1 cellular context compared by ENCODE assay signal in genomic region chr4:2221378-2221777, GRCh38.
TF ChIP-seq lines count a peak whose summit lies in the region.

No MANE protein-coding gene starts in this region.

TF ChIP-seq in GM23338, 12 proteins besides CTCF, POLR2A, EP300 and RAD21:
- TF ChIP-seq, protein P1, sequence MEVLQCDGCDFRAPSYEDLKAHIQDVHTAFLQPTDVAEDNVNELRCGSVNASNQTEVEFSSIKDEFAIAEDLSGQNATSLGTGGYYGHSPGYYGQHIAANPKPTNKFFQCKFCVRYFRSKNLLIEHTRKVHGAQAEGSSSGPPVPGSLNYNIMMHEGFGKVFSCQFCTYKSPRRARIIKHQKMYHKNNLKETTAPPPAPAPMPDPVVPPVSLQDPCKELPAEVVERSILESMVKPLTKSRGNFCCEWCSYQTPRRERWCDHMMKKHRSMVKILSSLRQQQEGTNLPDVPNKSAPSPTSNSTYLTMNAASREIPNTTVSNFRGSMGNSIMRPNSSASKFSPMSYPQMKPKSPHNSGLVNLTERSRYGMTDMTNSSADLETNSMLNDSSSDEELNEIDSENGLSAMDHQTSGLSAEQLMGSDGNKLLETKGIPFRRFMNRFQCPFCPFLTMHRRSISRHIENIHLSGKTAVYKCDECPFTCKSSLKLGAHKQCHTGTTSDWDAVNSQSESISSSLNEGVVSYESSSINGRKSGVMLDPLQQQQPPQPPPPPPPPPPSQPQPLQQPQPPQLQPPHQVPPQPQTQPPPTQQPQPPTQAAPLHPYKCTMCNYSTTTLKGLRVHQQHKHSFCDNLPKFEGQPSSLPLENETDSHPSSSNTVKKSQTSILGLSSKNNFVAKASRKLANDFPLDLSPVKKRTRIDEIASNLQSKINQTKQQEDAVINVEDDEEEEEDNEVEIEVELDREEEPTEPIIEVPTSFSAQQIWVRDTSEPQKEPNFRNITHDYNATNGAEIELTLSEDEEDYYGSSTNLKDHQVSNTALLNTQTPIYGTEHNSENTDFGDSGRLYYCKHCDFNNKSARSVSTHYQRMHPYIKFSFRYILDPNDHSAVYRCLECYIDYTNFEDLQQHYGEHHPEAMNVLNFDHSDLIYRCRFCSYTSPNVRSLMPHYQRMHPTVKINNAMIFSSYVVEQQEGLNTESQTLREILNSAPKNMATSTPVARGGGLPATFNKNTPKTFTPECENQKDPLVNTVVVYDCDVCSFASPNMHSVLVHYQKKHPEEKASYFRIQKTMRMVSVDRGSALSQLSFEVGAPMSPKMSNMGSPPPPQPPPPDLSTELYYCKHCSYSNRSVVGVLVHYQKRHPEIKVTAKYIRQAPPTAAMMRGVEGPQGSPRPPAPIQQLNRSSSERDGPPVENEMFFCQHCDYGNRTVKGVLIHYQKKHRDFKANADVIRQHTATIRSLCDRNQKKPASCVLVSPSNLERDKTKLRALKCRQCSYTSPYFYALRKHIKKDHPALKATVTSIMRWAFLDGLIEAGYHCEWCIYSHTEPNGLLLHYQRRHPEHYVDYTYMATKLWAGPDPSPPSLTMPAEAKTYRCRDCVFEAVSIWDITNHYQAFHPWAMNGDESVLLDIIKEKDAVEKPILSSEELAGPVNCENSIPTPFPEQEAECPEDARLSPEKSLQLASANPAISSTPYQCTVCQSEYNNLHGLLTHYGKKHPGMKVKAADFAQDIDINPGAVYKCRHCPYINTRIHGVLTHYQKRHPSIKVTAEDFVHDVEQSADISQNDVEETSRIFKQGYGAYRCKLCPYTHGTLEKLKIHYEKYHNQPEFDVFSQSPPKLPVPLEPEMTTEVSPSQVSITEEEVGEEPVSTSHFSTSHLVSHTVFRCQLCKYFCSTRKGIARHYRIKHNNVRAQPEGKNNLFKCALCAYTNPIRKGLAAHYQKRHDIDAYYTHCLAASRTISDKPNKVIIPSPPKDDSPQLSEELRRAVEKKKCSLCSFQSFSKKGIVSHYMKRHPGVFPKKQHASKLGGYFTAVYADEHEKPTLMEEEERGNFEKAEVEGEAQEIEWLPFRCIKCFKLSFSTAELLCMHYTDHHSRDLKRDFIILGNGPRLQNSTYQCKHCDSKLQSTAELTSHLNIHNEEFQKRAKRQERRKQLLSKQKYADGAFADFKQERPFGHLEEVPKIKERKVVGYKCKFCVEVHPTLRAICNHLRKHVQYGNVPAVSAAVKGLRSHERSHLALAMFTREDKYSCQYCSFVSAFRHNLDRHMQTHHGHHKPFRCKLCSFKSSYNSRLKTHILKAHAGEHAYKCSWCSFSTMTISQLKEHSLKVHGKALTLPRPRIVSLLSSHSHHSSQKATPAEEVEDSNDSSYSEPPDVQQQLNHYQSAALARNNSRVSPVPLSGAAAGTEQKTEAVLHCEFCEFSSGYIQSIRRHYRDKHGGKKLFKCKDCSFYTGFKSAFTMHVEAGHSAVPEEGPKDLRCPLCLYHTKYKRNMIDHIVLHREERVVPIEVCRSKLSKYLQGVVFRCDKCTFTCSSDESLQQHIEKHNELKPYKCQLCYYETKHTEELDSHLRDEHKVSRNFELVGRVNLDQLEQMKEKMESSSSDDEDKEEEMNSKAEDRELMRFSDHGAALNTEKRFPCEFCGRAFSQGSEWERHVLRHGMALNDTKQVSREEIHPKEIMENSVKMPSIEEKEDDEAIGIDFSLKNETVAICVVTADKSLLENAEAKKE (CRISPR knock-in tag; IDR thresholded peaks at IDR 0.05): peak; percentile 90
- 0 out of 2 replicates have a peak, but pooled peaks have one; percentile 6 for TF ChIP-seq POLR2AphosphoS5 (IDR thresholded peaks at IDR 0.05; ENCODE audit: low read depth)
- TF ChIP-seq NANOG (IDR thresholded peaks at IDR 0.05; ENCODE audit: borderline replicate concordance): peak; percentile 62; the same call in 1 of the 2 replicates
